ENCODE assay signal across 17 cellular contexts in the genomic region with DNA sequence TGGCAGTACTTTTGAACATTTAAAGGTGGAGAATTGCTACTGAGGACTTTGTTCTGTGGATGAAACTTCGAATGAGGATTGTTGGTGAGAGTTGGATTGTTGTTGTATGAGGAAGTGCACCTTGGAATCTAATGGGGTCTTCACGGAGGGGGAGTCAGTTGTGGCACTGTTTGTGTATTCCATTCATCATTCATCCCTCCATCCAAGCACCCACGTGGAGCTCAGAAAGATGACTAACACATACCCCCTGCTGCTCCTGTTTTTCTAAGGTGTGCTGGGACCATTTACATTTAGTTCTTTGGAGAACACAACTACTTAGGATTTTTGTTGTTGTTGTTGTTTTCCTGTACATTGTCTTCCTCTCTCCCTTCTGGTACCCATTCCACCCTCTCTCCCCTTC.
DNase-seq lines count a peak whose midpoint lies in the region; ATAC-seq, FAIRE-seq and TF ChIP-seq lines count a peak whose summit lies in the region.
"Had no signal": no experiment of that assay in that cellular context is flagged by ENCODE, and none has a peak within 500 bp of the region (broad histone marks: within the 10 kb centered on the region; RNA-seq: fewer than 3 reads in every experiment).

No MANE protein-coding gene starts in this region.

- H3K27me3 ChIP-seq in H9 (ENCODE audit: insufficient read depth, low read length) (no peaks in the 10 kb centered on the region), HepG2 (ENCODE audit: control insufficient read depth in 1 of 2, insufficient read depth in 2 of 2, low read length in 2 of 2) (no peaks in the 10 kb centered on the region)

- H3K4me1 Mint-ChIP-seq in H9 (peaks cover 81 to 85% of the 10 kb centered on the region in 2 experiments), nephron (peaks cover 20% of the 10 kb centered on the region)
- no peaks in the 10 kb centered on the region for H3K4me1 Mint-ChIP-seq in activated CD4-positive, alpha-beta memory T cell treated with anti-CD3 and anti-CD28 coated beads, Interleukin-2, amount 10 ng/mL, durations not matched to agents 7 days and 5 days

- no peak for TF ChIP-seq CTCF in A549 (IDR thresholded peaks at IDR 0.05)
- TF ChIP-seq CTCF in H9 (conservative IDR thresholded peaks at IDR 0.05): no peak
- TF ChIP-seq CTCF in VCaP (conservative IDR thresholded peaks at IDR 0.05): no peak
- no peak for TF ChIP-seq CTCF in nephron (IDR thresholded peaks at IDR 0.05; ENCODE audit: unreplicated experiment in 3 of 3)
- no peak for TF ChIP-seq CTCF in HepG2 (CRISPR knock-in tag; IDR thresholded peaks at IDR 0.05)

- POLR2A ChIA-PET in A549 (lab: Yijun Ruan, JAX): interaction anchor here (0.6 kb wide), 1 partner anchor 79 kb away, joined by 3 read pairs; no protein-coding TSS in a partner anchor
- POLR2A ChIA-PET in activated CD4-positive, alpha-beta memory T cell treated with anti-CD3 and anti-CD28 coated beads, Interleukin-2, amount 10 ng/mL, durations not matched to agents 7 days and 5 days (lab: Charles Lee): no interaction called here
- POLR2A ChIA-PET in HepG2 (lab: Yijun Ruan, JAX): interaction anchor here (1.6 kb wide), 1 partner anchor 100 kb away, joined by 4 read pairs; no protein-coding TSS in a partner anchor

- H3K27ac ChIP-seq in A549: 0 out of 6 replicates have a peak overlapping the region, but pooled peaks of 1 of the 2 experiments have one; percentile 6
- H3K27ac ChIP-seq in H9 (ENCODE audit: insufficient read length, low read depth, low read length): no peak overlapping the region
- H3K27ac ChIP-seq in VCaP: peak overlapping the region; percentile 17
- no peak overlapping the region for H3K27ac ChIP-seq in HepG2 (ENCODE audit: extremely low read length, insufficient read depth, low read length)
- H3K27ac ChIP-seq: SK-N-MC had no signal

- H3K23me2 ChIP-seq in H9 (ENCODE audit: insufficient read length, low read depth, low read length, poor library complexity, severe bottlenecking): no peaks in the 10 kb centered on the region

- DNase-seq in A549 (ENCODE audit: low read depth in 1 of 2, low spot score in 1 of 2): no peak
- no peak for DNase-seq in H9
- no peak for DNase-seq in activated CD4-positive, alpha-beta memory T cell treated with anti-CD3 and anti-CD28 coated beads, Interleukin-2, amount 10 ng/mL, durations not matched to agents 7 days and 5 days
- DNase-seq in HepG2 (ENCODE audit: low spot score): no peak
- DNase-seq: Caco-2, DMS53, KBM-7, NCI-H146, NCI-H2081, NCI-H510A had no signal

- WGBS in A549 (ENCODE audit: missing lambda C conversion rate): 30% methylated on average over 3 of the region's 3 CpGs
- WGBS in H9 (ENCODE audit: extremely low coverage, insufficient read length, low lambda C conversion rate): 100% methylated on average over 1 of the region's 3 CpGs
- 53% methylated on average over 3 of the region's 3 CpGs for WGBS in HepG2 (ENCODE audit: low lambda C conversion rate)

- ATAC-seq in A549 (peak in 1 of 2 experiments; percentile 9; a peak in 1 of 6 replicates), GM18502 (IDR thresholded peaks at IDR 0.05; ENCODE audit: poor library complexity, unreplicated experiment) (no peak), HepG2 (no peak)
- ATAC-seq: HCT116 had no signal

- no peaks in the 10 kb centered on the region; a peak in 1 of 7 replicates for H3K36me3 Mint-ChIP-seq in H9 (ENCODE audit: insufficient read depth in 1 of 3, low read depth in 3 of 3)
- H3K36me3 Mint-ChIP-seq in nephron (ENCODE audit: low read depth): no peaks in the 10 kb centered on the region
- no peaks in the 10 kb centered on the region for H3K36me3 Mint-ChIP-seq in activated CD4-positive, alpha-beta memory T cell treated with anti-CD3 and anti-CD28 coated beads, Interleukin-2, amount 10 ng/mL, durations not matched to agents 7 days and 5 days (ENCODE audit: low read depth)
- H3K36me3 Mint-ChIP-seq: CD14-positive monocyte had no signal

- no peak overlapping the region for H2BK5ac ChIP-seq in H9 (ENCODE audit: insufficient read length, low read length)

- H3K27ac Mint-ChIP-seq in H9: peak overlapping the region in 2 of 3 experiments; percentile 22 to 36; a peak in 2 of 7 replicates
- peak overlapping the region in 2 of 3 experiments; percentile 21 to 55 for H3K27ac Mint-ChIP-seq in nephron
- no peak overlapping the region for H3K27ac Mint-ChIP-seq in activated CD4-positive, alpha-beta memory T cell treated with anti-CD3 and anti-CD28 coated beads, Interleukin-2, amount 10 ng/mL, durations not matched to agents 7 days and 5 days
- H3K27ac Mint-ChIP-seq: CD14-positive monocyte had no signal

- no peak overlapping the region for H3K56ac ChIP-seq in H9 (ENCODE audit: insufficient read length, low read depth, low read length)

- no peak overlapping the region for H4K5ac ChIP-seq in H9 (ENCODE audit: insufficient read length, low read depth, low read length)

- no peak for FAIRE-seq in A549 (lab: Jason Lieb, UNC)
- no peak for FAIRE-seq in HepG2 (lab: Jason Lieb, UNC)
- FAIRE-seq: A204.1 had no signal

- H4K20me1 ChIP-seq in H9 (ENCODE audit: control insufficient read depth, insufficient read depth, insufficient read length) (no peaks in the 10 kb centered on the region), HepG2 (ENCODE audit: insufficient read depth, low read length) (peaks cover 55% of the 10 kb centered on the region)

- no peaks in the 10 kb centered on the region for H3K27me3 Mint-ChIP-seq in H9 (ENCODE audit: low read depth)
- H3K27me3 Mint-ChIP-seq in nephron (ENCODE audit: low read depth): no peaks in the 10 kb centered on the region
- peaks cover 3% of the 10 kb centered on the region for H3K27me3 Mint-ChIP-seq in activated CD4-positive, alpha-beta memory T cell treated with anti-CD3 and anti-CD28 coated beads, Interleukin-2, amount 10 ng/mL, durations not matched to agents 7 days and 5 days

- H3K18ac ChIP-seq in H9 (ENCODE audit: insufficient read length, low read depth, low read length): no peak overlapping the region

- H2AFZ ChIP-seq in H9 (ENCODE audit: low read length) (no peak overlapping the region), HepG2 (ENCODE audit: low read length) (no peak overlapping the region)

- no peak overlapping the region for H2BK15ac ChIP-seq in H9 (ENCODE audit: low read depth, low read length)

- H4K91ac ChIP-seq in H9 (ENCODE audit: insufficient read length, low read depth, low read length): no peak overlapping the region

- CTCF ChIA-PET in A549 (lab: Yijun Ruan, JAX) (interaction anchor here (0.9 to 8.4 kb wide), 5 partner anchors 9 to 299 kb away, joined by 3 to 80 read pairs (median 5); no protein-coding TSS in a partner anchor), HepG2 (lab: Yijun Ruan, JAX; ENCODE audit: low intra/inter-chr PET ratio, low total read pairs) (no interaction called here)
- CTCF ChIA-PET in activated CD4-positive, alpha-beta memory T cell treated with anti-CD3 and anti-CD28 coated beads, Interleukin-2, amount 10 ng/mL, durations not matched to agents 7 days and 5 days (lab: Charles Lee): interaction anchor here (0.8 to 1.0 kb wide), 2 partner anchors 8 to 111 kb away, joined by 3 read pairs; no protein-coding TSS in a partner anchor

- no peak overlapping the region for H3K23ac ChIP-seq in H9 (ENCODE audit: insufficient read length, low read depth, low read length)

- no peak for TF ChIP-seq POLR2A in A549 (IDR thresholded peaks at IDR 0.05; ENCODE audit: low read length)
- TF ChIP-seq POLR2A in HepG2 (IDR thresholded peaks at IDR 0.05; ENCODE audit: insufficient read depth in 1 of 2, low read depth in 2 of 2, low read length in 2 of 2): no peak

- H2BK12ac ChIP-seq in H9 (ENCODE audit: insufficient read length, low read depth, low read length): no peak overlapping the region

- H3K4me1 ChIP-seq in A549 (peaks cover 75% of the 10 kb centered on the region), H9 (ENCODE audit: insufficient read depth, low read length) (peaks cover 26% of the 10 kb centered on the region; the same call in 1 of the 2 replicates), HepG2 (ENCODE audit: insufficient read depth, low read length) (peaks cover 55% of the 10 kb centered on the region)

- no peak overlapping the region for H2BK120ac ChIP-seq in H9 (ENCODE audit: low read depth, low read length, poor library complexity, severe bottlenecking)

- no peak for TF ChIP-seq RAD21 in A549 (conservative IDR thresholded peaks at IDR 0.05 in 1 of 2, IDR thresholded peaks at IDR 0.05 in 1 of 2)
- TF ChIP-seq RAD21 in HepG2 (CRISPR knock-in tag; IDR thresholded peaks at IDR 0.05): no peak

- H3K4me3 Mint-ChIP-seq in H9: no peak overlapping the region
- no peak overlapping the region for H3K4me3 Mint-ChIP-seq in nephron
- no peak overlapping the region for H3K4me3 Mint-ChIP-seq in activated CD4-positive, alpha-beta memory T cell treated with anti-CD3 and anti-CD28 coated beads, Interleukin-2, amount 10 ng/mL, durations not matched to agents 7 days and 5 days
- H3K4me3 Mint-ChIP-seq: CD14-positive monocyte had no signal

- no peak for TF ChIP-seq EP300 in A549 (IDR thresholded peaks at IDR 0.05)
- no peak for TF ChIP-seq EP300 in HepG2 (IDR thresholded peaks at IDR 0.05; ENCODE audit: low read depth in 2 of 2, low read length in 2 of 2)
- no peak for TF ChIP-seq EP300 in HepG2 (CRISPR knock-in tag; IDR thresholded peaks at IDR 0.05; ENCODE audit: borderline replicate concordance)

- peaks cover 9% of the 10 kb centered on the region for H3K79me1 ChIP-seq in H9 (ENCODE audit: insufficient read depth, low read depth, low read length, poor library complexity, severe bottlenecking)

- intact Hi-C loops in HepG2 (cut with micrococcal nuclease; ENCODE audit: unreplicated experiment): loop anchor here (10.0 kb wide), 1 partner anchor 304 kb away; no protein-coding TSS in a partner anchor

- H3K9ac ChIP-seq in H9 (ENCODE audit: extremely low read depth, insufficient read length, low read length) (no peak overlapping the region), HepG2 (ENCODE audit: insufficient read depth, low read depth, low read length) (no peak overlapping the region)

- BruUV-seq in HepG2 (replicated peaks; lab: Mats Ljungman, UMichigan): no TSS peak

- H2BK20ac ChIP-seq in H9 (ENCODE audit: low read depth, low read length, poor library complexity, severe bottlenecking): no peak overlapping the region

- in situ Hi-C loops in HepG2 (cut with HindIII; ENCODE audit: extremely low pct_ligation_motif_present, low pct_unique_long_range_greater_than_20kb): loop anchor here (10.0 kb wide), 1 partner anchor 116 kb away; no protein-coding TSS in a partner anchor

- H4K8ac ChIP-seq in H9 (replicated peaks; ENCODE audit: insufficient read length, low read depth, low read length): no peak overlapping the region

- H3K36me3 ChIP-seq in HepG2 (replicated peaks in 1 of 2; ENCODE audit: control insufficient read depth in 1 of 2, insufficient read depth in 2 of 2, low read length in 2 of 2): no peaks in the 10 kb centered on the region

- no peak overlapping the region for H3K4ac ChIP-seq in H9 (ENCODE audit: low read depth, low read length)

- H3T11ph ChIP-seq in H9 (ENCODE audit: low read length): no peak overlapping the region

- H3K14ac ChIP-seq in H9 (ENCODE audit: insufficient read depth, low read length): no peak overlapping the region

- H3K4me3 ChIP-seq in A549: no peak overlapping the region
- H3K4me3 ChIP-seq in HepG2 (replicated peaks in 1 of 3; ENCODE audit: insufficient read depth in 1 of 3, low read depth in 2 of 3, low read length in 3 of 3): no peak overlapping the region
- H3K4me3 ChIP-seq: SK-N-MC had no signal

- H2AK5ac ChIP-seq in H9 (ENCODE audit: insufficient read length, low read length): no peak overlapping the region

- peak overlapping the region; percentile 21 for H3K4me2 ChIP-seq in A549
- no peak overlapping the region for H3K4me2 ChIP-seq in H9 (ENCODE audit: insufficient read depth, insufficient read length, low read length)
- H3K4me2 ChIP-seq in HepG2 (ENCODE audit: low read depth, low read length): no peak overlapping the region

- no peaks in the 10 kb centered on the region for H3K9me3 ChIP-seq in A549
- no peaks in the 10 kb centered on the region for H3K9me3 ChIP-seq in H9 (ENCODE audit: control insufficient read depth, low read depth, low read length)
- no peaks in the 10 kb centered on the region for H3K9me3 ChIP-seq in HepG2 (ENCODE audit: low read length)
- H3K9me3 ChIP-seq: Caco-2 had no signal

- H3K79me2 ChIP-seq in H9 (ENCODE audit: insufficient read depth, low read length) (peaks cover 41% of the 10 kb centered on the region; the same call in 1 of the 2 replicates), HepG2 (ENCODE audit: insufficient read depth, low read length) (peaks cover 85% of the 10 kb centered on the region)

- H3K9me3 Mint-ChIP-seq in H9: no peaks in the 10 kb centered on the region
- H3K9me3 Mint-ChIP-seq in nephron: no peaks in the 10 kb centered on the region
- no peaks in the 10 kb centered on the region for H3K9me3 Mint-ChIP-seq in activated CD4-positive, alpha-beta memory T cell treated with anti-CD3 and anti-CD28 coated beads, Interleukin-2, amount 10 ng/mL, durations not matched to agents 7 days and 5 days
- H3K9me3 Mint-ChIP-seq: CD14-positive monocyte had no signal
